15 cellular contexts compared by ENCODE assay signal in the genomic region with DNA sequence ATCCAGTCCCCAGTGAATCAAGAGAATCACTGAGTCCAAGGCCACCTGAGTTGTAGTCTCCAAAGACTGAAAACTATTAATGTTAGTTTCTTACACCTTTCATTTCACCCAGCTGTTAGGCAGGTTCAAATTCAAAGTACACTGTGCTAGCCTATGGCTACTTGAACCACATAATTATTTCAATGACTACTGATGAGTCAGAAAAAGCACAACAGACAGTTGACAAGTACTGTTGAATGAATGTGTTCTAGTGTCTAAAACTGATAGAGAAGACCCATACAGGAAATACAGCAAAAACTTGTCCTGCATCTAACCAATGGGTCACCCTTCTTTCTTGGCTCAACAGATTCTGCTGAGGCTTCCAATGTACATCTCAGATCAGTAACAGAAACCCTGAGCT.
DNase-seq lines count a peak whose midpoint lies in the region; ATAC-seq and TF ChIP-seq lines count a peak whose summit lies in the region.
"Had no signal": no experiment of that assay in that cellular context is flagged by ENCODE, and none has a peak within 500 bp of the region (broad histone marks: within the 10 kb centered on the region; RNA-seq: fewer than 3 reads in every experiment).

No MANE protein-coding gene starts in this region.

- H3K36me3 ChIP-seq in mammary epithelial cell (ENCODE audit: insufficient read depth, low read length) (no peaks in the 10 kb centered on the region), gastrocnemius medialis (no peaks in the 10 kb centered on the region)
- H3K36me3 ChIP-seq: BLaER1 treated with 17β-estradiol and CSF1 and Interleukin-3, amounts not matched to agents 10 nM and 100 nM had no signal

- intact Hi-C loops in mammary epithelial cell (cut with micrococcal nuclease) (no loop called here), MCF 10A (cut with micrococcal nuclease) (no loop called here), gastrocnemius medialis (cut with DNase I; ENCODE audit: low total_unique reads) (no loop called here)

- no peaks in the 10 kb centered on the region for H3K9me3 Mint-ChIP-seq in MCF 10A (ENCODE audit: unreplicated experiment)
- H3K9me3 Mint-ChIP-seq: CD4-positive, CD25-positive, alpha-beta regulatory T cell had no signal

- H3K4me1 ChIP-seq in mammary epithelial cell (ENCODE audit: insufficient read depth, low read length) (peaks cover 5% of the 10 kb centered on the region), foreskin keratinocyte (no peaks in the 10 kb centered on the region), gastrocnemius medialis (no peaks in the 10 kb centered on the region)
- H3K4me1 ChIP-seq: BLaER1 treated with 17β-estradiol and CSF1 and Interleukin-3, amounts not matched to agents 10 nM and 100 nM had no signal

- H3K4me1 Mint-ChIP-seq in MCF 10A (ENCODE audit: insufficient read depth, unreplicated experiment): no peaks in the 10 kb centered on the region
- H3K4me1 Mint-ChIP-seq: CD4-positive, CD25-positive, alpha-beta regulatory T cell had no signal

- no peak for TF ChIP-seq POLR2A in gastrocnemius medialis (IDR thresholded peaks at IDR 0.05)

- in situ Hi-C loops in mammary epithelial cell (cut with MboI; ENCODE audit: low sequenced_read_pairs in 2 of 2): no loop called here
- in situ Hi-C loops in gastrocnemius medialis (cut with MboI; ENCODE audit: low sequenced_read_pairs in 4 of 4): no loop called here

- H3K27me3 Mint-ChIP-seq in MCF 10A (ENCODE audit: insufficient read depth, unreplicated experiment): no peaks in the 10 kb centered on the region

- TF ChIP-seq CTCF in mammary epithelial cell (conservative IDR thresholded peaks at IDR 0.05 in 1 of 2, IDR thresholded peaks at IDR 0.05 in 1 of 2; ENCODE audit: extremely low read depth in 1 of 2, insufficient read depth in 1 of 2, low read depth in 1 of 2, low read length in 2 of 2) (no peak), MCF 10A (IDR thresholded peaks at IDR 0.05; ENCODE audit: unreplicated experiment) (no peak), foreskin keratinocyte (conservative IDR thresholded peaks at IDR 0.05) (no peak), gastrocnemius medialis (IDR thresholded peaks at IDR 0.05 in 4 of 5, conservative IDR thresholded peaks at IDR 0.05 in 1 of 5) (no peak)

- no peaks in the 10 kb centered on the region for H4K20me1 ChIP-seq in mammary epithelial cell (ENCODE audit: insufficient read depth, low read length)
- H4K20me1 ChIP-seq: BLaER1 treated with 17β-estradiol and CSF1 and Interleukin-3, amounts not matched to agents 10 nM and 100 nM had no signal

- DNase-seq in mammary epithelial cell (peak; percentile 70), MCF 10A (ENCODE audit: unreplicated experiment) (no peak), RPMI7951 (ENCODE audit: low read depth) (peak; percentile 6), foreskin keratinocyte (peak in 1 of 2 donors; percentile 33), NAMALWA (ENCODE audit: low spot score) (no peak), gastrocnemius medialis (no peak)
- DNase-seq: ACHN; Calu3; CD4-positive, CD25-positive, alpha-beta regulatory T cell; DMS 273 treated with DMSO at 0.1 percent for 48 hours; DMS79 treated with DMSO at 0.1 percent for 48 hours; GDM1 had no signal

- H3K79me2 ChIP-seq in mammary epithelial cell (ENCODE audit: insufficient read depth, low read length): no peaks in the 10 kb centered on the region

- CTCF ChIA-PET in mammary epithelial cell (lab: Charles Lee; ENCODE audit: low non-redundant PET): no interaction called here
- CTCF ChIA-PET in MCF 10A (lab: Yijun Ruan, JAX): interaction anchor here (0.8 to 1.3 kb wide), 2 partner anchors 162 to 169 kb away, joined by 3 to 5 read pairs; no protein-coding TSS in a partner anchor

- no peak overlapping the region for H3K4me2 ChIP-seq in mammary epithelial cell (ENCODE audit: insufficient read depth, low read depth, low read length)
- H3K4me2 ChIP-seq: BLaER1 treated with 17β-estradiol and CSF1 and Interleukin-3, amounts not matched to agents 10 nM and 100 nM had no signal

- H3K9ac ChIP-seq in mammary epithelial cell (ENCODE audit: insufficient read depth, low read length): no peak overlapping the region
- H3K9ac ChIP-seq: BLaER1 treated with 17β-estradiol and CSF1 and Interleukin-3, amounts not matched to agents 10 nM and 100 nM had no signal

- no peak overlapping the region for H3K4me3 Mint-ChIP-seq in MCF 10A (ENCODE audit: unreplicated experiment)
- H3K4me3 Mint-ChIP-seq: CD4-positive, CD25-positive, alpha-beta regulatory T cell had no signal

- H3K9me3 ChIP-seq in mammary epithelial cell (replicated peaks; ENCODE audit: insufficient read depth, low read length): no peaks in the 10 kb centered on the region
- no peaks in the 10 kb centered on the region for H3K9me3 ChIP-seq in gastrocnemius medialis
- H3K9me3 ChIP-seq: BLaER1 treated with 17β-estradiol and CSF1 and Interleukin-3, amounts not matched to agents 10 nM and 100 nM had no signal

- no peaks in the 10 kb centered on the region for H3K36me3 Mint-ChIP-seq in MCF 10A (ENCODE audit: insufficient read depth, unreplicated experiment)
- H3K36me3 Mint-ChIP-seq: CD4-positive, CD25-positive, alpha-beta regulatory T cell had no signal

- ATAC-seq in foreskin keratinocyte: peak; percentile 59
- ATAC-seq in GM21786 (IDR thresholded peaks at IDR 0.05; ENCODE audit: unreplicated experiment): no peak
- ATAC-seq in gastrocnemius medialis: no peak
- ATAC-seq: HCT116 had no signal

- H3K4me3 ChIP-seq in mammary epithelial cell (replicated peaks in 1 of 3; ENCODE audit: insufficient read depth in 1 of 3, low read depth in 2 of 3, low read length in 3 of 3) (no peak overlapping the region), gastrocnemius medialis (no peak overlapping the region)
- H3K4me3 ChIP-seq: BLaER1 treated with 17β-estradiol and CSF1 and Interleukin-3, amounts not matched to agents 10 nM and 100 nM had no signal

- no TSS peak for BruUV-seq in mammary epithelial cell (replicated peaks; lab: Mats Ljungman, UMichigan)
- BruUV-seq in MCF 10A (replicated peaks; lab: Mats Ljungman, UMichigan): no TSS peak

- H2AFZ ChIP-seq in mammary epithelial cell (ENCODE audit: low read depth, low read length): no peak overlapping the region

- no peaks in the 10 kb centered on the region for H3K27me3 ChIP-seq in mammary epithelial cell (ENCODE audit: insufficient read depth, low read length)
- peaks cover 25% of the 10 kb centered on the region for H3K27me3 ChIP-seq in foreskin keratinocyte
- H3K27me3 ChIP-seq in gastrocnemius medialis: no peaks in the 10 kb centered on the region
- H3K27me3 ChIP-seq: BLaER1 treated with 17β-estradiol and CSF1 and Interleukin-3, amounts not matched to agents 10 nM and 100 nM had no signal

- no peak overlapping the region for H3K27ac Mint-ChIP-seq in MCF 10A (ENCODE audit: low read depth, unreplicated experiment)
- H3K27ac Mint-ChIP-seq: CD4-positive, CD25-positive, alpha-beta regulatory T cell had no signal

- H3K27ac ChIP-seq in mammary epithelial cell (ENCODE audit: insufficient read depth, low read depth, low read length) (no peak overlapping the region), foreskin keratinocyte (no peak overlapping the region), gastrocnemius medialis (no peak overlapping the region)
- H3K27ac ChIP-seq: BLaER1 treated with 17β-estradiol and CSF1 and Interleukin-3, amounts not matched to agents 10 nM and 100 nM had no signal

- dilution Hi-C loops in mammary epithelial cell (cut with HindIII; ENCODE audit: low sequenced_read_pairs): no loop called here

- POLR2A ChIA-PET in MCF 10A (lab: Yijun Ruan, JAX): no interaction called here

Comparison
In these comparisons a context has a peak if more than half of its experiments do, and no peak if none do; other contexts are left out.
1. DNase-seq: peak in mammary epithelial cell (single experiment) and RPMI7951 (single experiment); none in MCF 10A (single experiment), NAMALWA (single experiment) and gastrocnemius medialis (0 of 2).